22 cellular contexts compared by ENCODE assay signal in genomic region chr9:4994166-4994890, GRCh38. TPM values are rescaled to one million over a fixed set of nuclear protein-coding genes. Genes with fewer than 3 reads are reported as not detected.
DNase-seq lines count a peak whose midpoint lies in the region; ATAC-seq, FAIRE-seq and TF ChIP-seq lines count a peak whose summit lies in the region.
"Had no signal": no experiment of that assay in that cellular context is flagged by ENCODE, and none has a peak within 500 bp of the region (broad histone marks: within the 10 kb centered on the region; RNA-seq: fewer than 3 reads in every experiment).

No MANE protein-coding gene starts in this region.

- peak overlapping the region; percentile 1; the same call in 1 of the 2 replicates for H3K27ac Mint-ChIP-seq in GM23338
- H3K27ac Mint-ChIP-seq in chondrocyte (ENCODE audit: unreplicated experiment): peak overlapping the region; percentile 6
- H3K27ac Mint-ChIP-seq: progenitor cell of endocrine pancreas had no signal

- peaks cover 4% of the 10 kb centered on the region for H3K79me2 ChIP-seq in GM23338 (replicated peaks; ENCODE audit: insufficient read depth)

- H3K9me2 ChIP-seq in GM23338 (ENCODE audit: insufficient read depth): 0 out of 2 replicates have a peak, but pooled peaks cover 3% of the 10 kb centered on the region

- 0 out of 2 replicates have a peak, but pooled peaks cover 12% of the 10 kb centered on the region for H3K4me1 ChIP-seq in GM23338 (ENCODE audit: insufficient read depth)
- H3K4me1 ChIP-seq: testis had no signal

- no peaks in the 10 kb centered on the region for H3K36me3 ChIP-seq in GM23338 (ENCODE audit: insufficient read depth)

- H3K27me3 ChIP-seq in GM23338 (ENCODE audit: insufficient read depth): no peaks in the 10 kb centered on the region
- H3K27me3 ChIP-seq: spleen, testis had no signal

- H3K27ac ChIP-seq in 22Rv1: peak overlapping the region; percentile 65
- no peak overlapping the region for H3K27ac ChIP-seq in GM23338 (ENCODE audit: low read depth)
- H3K27ac ChIP-seq: spleen, testis had no signal

- H3K4me1 Mint-ChIP-seq in GM23338 (peaks cover 12% of the 10 kb centered on the region), chondrocyte (ENCODE audit: low read depth) (peaks cover 22% of the 10 kb centered on the region)
- peaks cover 37% of the 10 kb centered on the region for H3K4me1 Mint-ChIP-seq in activated T-cell treated with anti-CD3 and anti-CD28 coated beads, Interleukin-2, amount 50 U/mL, for 4 hours (ENCODE audit: low read depth)

- no peak overlapping the region for H3K4me3 ChIP-seq in GM23338
- H3K4me3 ChIP-seq: spleen, testis had no signal

- TF ChIP-seq POLR2A in GM12892 (IDR thresholded peaks at IDR 0.05; ENCODE audit: low read depth, low read length): no peak

- no peak for TF ChIP-seq CTCF in 22Rv1 (IDR thresholded peaks at IDR 0.05)
- no peak for TF ChIP-seq CTCF in GM23338 (conservative IDR thresholded peaks at IDR 0.05; ENCODE audit: low read depth in 2 of 2)
- TF ChIP-seq CTCF in chondrocyte (IDR thresholded peaks at IDR 0.05): no peak

- H4K20me1 ChIP-seq in GM23338 (replicated peaks; ENCODE audit: insufficient read depth): no peaks in the 10 kb centered on the region

- H3F3A ChIP-seq in GM23338 (replicated peaks; ENCODE audit: low read depth): no peaks in the 10 kb centered on the region

- DNase-seq in GM23338 (ENCODE audit: low spot score): no peak
- DNase-seq in NCI-H69 (lab: John Stamatoyannopoulos, UW): peak; percentile 48
- DNase-seq in chondrocyte (ENCODE audit: low spot score): no peak
- DNase-seq in retina: no peak
- no peak for DNase-seq in GM12892 (ENCODE audit: insufficient read length)
- DNase-seq in activated T-cell treated with anti-CD3 and anti-CD28 coated beads, Interleukin-2, amount 50 U/mL, for 4 hours: no peak
- DNase-seq: activated CD4-positive, alpha-beta T cell treated with anti-CD3 and anti-CD28 coated beads, Interleukin-2, amount 50 U/mL, for 48 hours; activated T-cell treated with anti-CD3 and anti-CD28 coated beads, Interleukin-2, amount 50 U/mL, for 1 hour; COR-L47; effector CD8-positive, alpha-beta T cell; IMR-90; mesenchymal stem cell; MV-4-11; NCI-H446 treated with DMSO at 0.1 percent for 48 hours; spleen; testis had no signal

- ATAC-seq in GM23338: no peak
- no peak for ATAC-seq in HG03280 (IDR thresholded peaks at IDR 0.05; ENCODE audit: unreplicated experiment)
- ATAC-seq in activated T-cell treated with anti-CD3 and anti-CD28 coated beads, Interleukin-2, amount 50 U/mL, for 4 hours: no peak
- ATAC-seq: Panc1 had no signal

- no peak overlapping the region for H2AFZ ChIP-seq in GM23338

- peaks cover 10% of the 10 kb centered on the region for H3K9me3 Mint-ChIP-seq in GM23338
- H3K9me3 Mint-ChIP-seq in chondrocyte (ENCODE audit: low read depth): peaks cover 11% of the 10 kb centered on the region
- peaks cover 16% of the 10 kb centered on the region for H3K9me3 Mint-ChIP-seq in activated T-cell treated with anti-CD3 and anti-CD28 coated beads, Interleukin-2, amount 50 U/mL, for 4 hours

- H3K27me3 Mint-ChIP-seq in GM23338 (ENCODE audit: insufficient read depth, low read depth, poor library complexity) (no peaks in the 10 kb centered on the region), chondrocyte (ENCODE audit: low read depth) (no peaks in the 10 kb centered on the region)
- no peaks in the 10 kb centered on the region for H3K27me3 Mint-ChIP-seq in activated T-cell treated with anti-CD3 and anti-CD28 coated beads, Interleukin-2, amount 50 U/mL, for 4 hours (ENCODE audit: low read depth)
- H3K27me3 Mint-ChIP-seq: progenitor cell of endocrine pancreas had no signal

- H3K4me2 ChIP-seq in GM23338: 0 out of 2 replicates have a peak overlapping the region, but pooled peaks have one; percentile 21

- FAIRE-seq in GM12892 (lab: Jason Lieb, UNC): no peak
- FAIRE-seq: TTC549 had no signal

- H3K36me3 Mint-ChIP-seq in GM23338 (ENCODE audit: low read depth): peaks cover 15% of the 10 kb centered on the region
- peaks cover 23% of the 10 kb centered on the region for H3K36me3 Mint-ChIP-seq in chondrocyte (ENCODE audit: low read depth)
- peaks cover 48% of the 10 kb centered on the region for H3K36me3 Mint-ChIP-seq in activated T-cell treated with anti-CD3 and anti-CD28 coated beads, Interleukin-2, amount 50 U/mL, for 4 hours (ENCODE audit: insufficient read depth)

- H3K4me3 Mint-ChIP-seq in GM23338 (no peak overlapping the region), chondrocyte (ENCODE audit: unreplicated experiment) (no peak overlapping the region)
- no peak overlapping the region for H3K4me3 Mint-ChIP-seq in activated T-cell treated with anti-CD3 and anti-CD28 coated beads, Interleukin-2, amount 50 U/mL, for 4 hours
- H3K4me3 Mint-ChIP-seq: nephron had no signal

TF ChIP-seq in GM23338, 12 proteins besides CTCF, POLR2A, EP300 and RAD21:
- TF ChIP-seq ZNF462 (CRISPR knock-in tag; IDR thresholded peaks at IDR 0.05) (no peak), CREB1 (CRISPR knock-in tag; IDR thresholded peaks at IDR 0.05; ENCODE audit: low read depth) (no peak), JUNB (IDR thresholded peaks at IDR 0.05; ENCODE audit: unreplicated experiment) (no peak)
TF ChIP-seq in GM23338: peak in this region for 0.

RNA-seq across cellular contexts. Expression of gene JAK2, which starts 9.3 kb away (rescaled TPM):
- 1.5 and 3.0 TPM in 2 replicates for total RNA-seq in GM23338 (2014; rRNA removed; shearing (Covaris generic))
- 0.52 and 1.1 TPM in 2 replicates for polyA plus RNA-seq in GM23338 (2016; fragmentation: Nextera tagmentation; extraction: Ambion mirVana)
- total RNA-seq in chondrocyte: 15.8 to 17.5 TPM (median 16.6 TPM) in 3 replicates
- 12.2 TPM for polyA plus RNA-seq in GM12892 (2012; ENCODE audit: missing spikeins)
- total RNA-seq in activated T-cell treated with anti-CD3 and anti-CD28 coated beads, Interleukin-2, amount 50 U/mL, for 4 hours: 10 to 100 TPM; 39.9 to 44.5 (median 41.6) TPM
